In genomic region chr20:63162206-63162770, GRCh38 we compare ENCODE assay signal across 20 cellular contexts. TPM values are rescaled to one million over a fixed set of nuclear protein-coding genes. Genes with fewer than 3 reads are reported as not detected.
A peak's percentile ranks its signal among the peaks of the same experiment; 100 is the strongest.
DNase-seq lines count a peak whose midpoint lies in the region; ATAC-seq, FAIRE-seq and TF ChIP-seq lines count a peak whose summit lies in the region.
"Had no signal": no experiment of that assay in that cellular context is flagged by ENCODE, and none has a peak within 500 bp of the region (broad histone marks: within the 10 kb centered on the region; RNA-seq: fewer than 3 reads in every experiment).

No MANE protein-coding gene starts in this region.

- ATAC-seq in RWPE2 (ENCODE audit: low read depth), result no peak
- ATAC-seq in natural killer cell, result no peak
- ATAC-seq: GM23338, Panc1 had no signal

- H3K4me3 ChIP-seq in BLaER1 treated with 17β-estradiol and CSF1 and Interleukin-3, amounts not matched to agents 10 nM and 100 nM, result peak overlapping the region in 4 of 10 experiments; percentile 26 to 60 (median 53); a peak in 4 of 20 replicates
- H3K4me3 ChIP-seq in RWPE2 (ENCODE audit: severe bottlenecking), result no peak overlapping the region
- no peak overlapping the region for H3K4me3 ChIP-seq in kidney (ENCODE audit: low read length in 2 of 2)
- H3K4me3 ChIP-seq in neuronal stem cell (ENCODE audit: low read length in 2 of 2), result no peak overlapping the region
- H3K4me3 ChIP-seq in GM23248, result no peak overlapping the region
- H3K4me3 ChIP-seq in stomach, result no peak overlapping the region
- no peak overlapping the region for H3K4me3 ChIP-seq in brain microvascular endothelial cell (ENCODE audit: low read depth, low read length)
- H3K4me3 ChIP-seq: GM23338, SJCRH30 had no signal

- H3K14ac ChIP-seq in neuronal stem cell (ENCODE audit: low read length), result no peak overlapping the region

- FAIRE-seq in kidney (lab: Jason Lieb, UNC), result no peak
- FAIRE-seq: GM12891 had no signal

- H3K27ac ChIP-seq in BLaER1 treated with 17β-estradiol and CSF1 and Interleukin-3, amounts not matched to agents 10 nM and 100 nM, result peak overlapping the region in 4 of 11 experiments; percentile 46 to 61 (median 50); a peak in 7 of 22 replicates
- H3K27ac ChIP-seq in RWPE2 (ENCODE audit: poor library complexity, severe bottlenecking) (no peak overlapping the region), kidney (ENCODE audit: low read depth in 2 of 2, low read length in 2 of 2) (no peak overlapping the region), neuronal stem cell (replicated peaks; ENCODE audit: low read length) (no peak overlapping the region), GM23248 (no peak overlapping the region), stomach (no peak overlapping the region), brain microvascular endothelial cell (no peak overlapping the region)
- H3K27ac ChIP-seq: SJCRH30 had no signal

- H3K36me3 ChIP-seq in BLaER1 treated with 17β-estradiol and CSF1 and Interleukin-3, amounts not matched to agents 10 nM and 100 nM, result no peaks in the 10 kb centered on the region
- no peaks in the 10 kb centered on the region for H3K36me3 ChIP-seq in RWPE2 (ENCODE audit: low read depth)
- no peaks in the 10 kb centered on the region for H3K36me3 ChIP-seq in kidney (ENCODE audit: control insufficient read depth in 1 of 2, insufficient read depth in 2 of 2, low read length in 2 of 2)
- H3K36me3 ChIP-seq in neuronal stem cell (replicated peaks in 1 of 2; ENCODE audit: control insufficient read depth in 2 of 2, insufficient read depth in 2 of 2, low read length in 2 of 2), result peaks cover 0 to 15% of the 10 kb centered on the region in 2 donors
- H3K36me3 ChIP-seq in GM23248 (ENCODE audit: low read depth), result no peaks in the 10 kb centered on the region
- no peaks in the 10 kb centered on the region for H3K36me3 ChIP-seq in stomach
- H3K36me3 ChIP-seq in brain microvascular endothelial cell (replicated peaks), result no peaks in the 10 kb centered on the region
- H3K36me3 ChIP-seq: SJCRH30 had no signal

- in situ Hi-C loops in GM23248 (cut with MboI), result no loop called here
- in situ Hi-C loops in brain microvascular endothelial cell (cut with HindIII; ENCODE audit: low pct_ligation_motif_present, low sequenced_read_pairs), result no loop called here

- no peak for TF ChIP-seq EP300 in stomach (IDR thresholded peaks at IDR 0.05)

- H3K27me3 Mint-ChIP-seq in natural killer cell (ENCODE audit: low read depth in 2 of 2), result peaks cover 0 to 4% of the 10 kb centered on the region in 2 donors

- no peak overlapping the region for H3K4me3 Mint-ChIP-seq in natural killer cell
- H3K4me3 Mint-ChIP-seq: GM23338 had no signal

- H4K20me1 ChIP-seq in BLaER1 treated with 17β-estradiol and CSF1 and Interleukin-3, amounts not matched to agents 10 nM and 100 nM, result peaks cover 0 to 31% (median 0%) of the 10 kb centered on the region in 11 experiments; a peak in 4 of 22 replicates
- no peaks in the 10 kb centered on the region for H4K20me1 ChIP-seq in GM23248 (ENCODE audit: insufficient read depth)

- H3K9me3 Mint-ChIP-seq in natural killer cell, result no peaks in the 10 kb centered on the region
- H3K9me3 Mint-ChIP-seq: CD4-positive, alpha-beta memory T cell had no signal

- no peaks in the 10 kb centered on the region for H3F3A ChIP-seq in GM23248 (ENCODE audit: insufficient read depth)

- H4K8ac ChIP-seq in neuronal stem cell (ENCODE audit: low read depth, low read length), result no peak overlapping the region

- no peaks in the 10 kb centered on the region for H3K36me3 Mint-ChIP-seq in natural killer cell
- H3K36me3 Mint-ChIP-seq: CD4-positive, alpha-beta memory T cell had no signal

- H3K4ac ChIP-seq in neuronal stem cell (ENCODE audit: low read length), result no peak overlapping the region

- no peak overlapping the region for H3K23ac ChIP-seq in neuronal stem cell (ENCODE audit: low read depth, low read length, poor library complexity)

- no peak overlapping the region for H3K27ac Mint-ChIP-seq in natural killer cell
- H3K27ac Mint-ChIP-seq: CD4-positive, alpha-beta memory T cell; GM23338 had no signal

- peak overlapping the region; percentile 18 for H2BK120ac ChIP-seq in neuronal stem cell (ENCODE audit: low read depth, low read length)

- no peak for TF ChIP-seq CTCF in RWPE2 (IDR thresholded peaks at IDR 0.05; ENCODE audit: poor library complexity, severe bottlenecking)
- no peak for TF ChIP-seq CTCF in kidney (IDR thresholded peaks at IDR 0.05; ENCODE audit: borderline replicate concordance, extremely low read depth, insufficient read depth)
- no peak for TF ChIP-seq CTCF in natural killer cell (IDR thresholded peaks at IDR 0.05)
- TF ChIP-seq CTCF in stomach (IDR thresholded peaks at IDR 0.05), result no peak
- TF ChIP-seq CTCF in brain microvascular endothelial cell (IDR thresholded peaks at IDR 0.05; ENCODE audit: low read depth, low read length, missing control alignments), result no peak

- H3K18ac ChIP-seq in neuronal stem cell (ENCODE audit: low read length), result peak overlapping the region; percentile 27

- peaks cover 0 to 37% (median 0%) of the 10 kb centered on the region in 11 experiments; a peak in 7 of 22 replicates for H3K27me3 ChIP-seq in BLaER1 treated with 17β-estradiol and CSF1 and Interleukin-3, amounts not matched to agents 10 nM and 100 nM
- H3K27me3 ChIP-seq in RWPE2 (ENCODE audit: insufficient read depth, poor library complexity, severe bottlenecking), result peaks cover 44% of the 10 kb centered on the region
- H3K27me3 ChIP-seq in neuronal stem cell (ENCODE audit: control insufficient read depth in 3 of 3, insufficient read depth in 3 of 3, low read depth in 1 of 3, low read length in 3 of 3), result peaks cover 0 to 5% (median 0%) of the 10 kb centered on the region in 3 experiments
- H3K27me3 ChIP-seq in GM23248 (replicated peaks; ENCODE audit: insufficient read depth), result peaks cover 35% of the 10 kb centered on the region
- peaks cover 0 to 85% (median 23%) of the 10 kb centered on the region in 3 donors for H3K27me3 ChIP-seq in stomach
- H3K27me3 ChIP-seq in brain microvascular endothelial cell (replicated peaks), result peaks cover 2% of the 10 kb centered on the region

- no peak overlapping the region for H2BK15ac ChIP-seq in neuronal stem cell (ENCODE audit: low read length)

- no peak overlapping the region for H4K91ac ChIP-seq in neuronal stem cell (ENCODE audit: low read depth, low read length, poor library complexity)

- peak overlapping the region; percentile 68 for H2AK5ac ChIP-seq in neuronal stem cell (ENCODE audit: low read depth, low read length)

- H3K4me1 ChIP-seq in BLaER1 treated with 17β-estradiol and CSF1 and Interleukin-3, amounts not matched to agents 10 nM and 100 nM, result peaks cover 47 to 97% (median 85%) of the 10 kb centered on the region in 10 experiments
- H3K4me1 ChIP-seq in RWPE2 (ENCODE audit: insufficient read depth, poor library complexity, severe bottlenecking) (no peaks in the 10 kb centered on the region), kidney (ENCODE audit: control insufficient read depth in 1 of 2, insufficient read depth in 1 of 2, low read depth in 1 of 2, low read length in 2 of 2) (no peaks in the 10 kb centered on the region), neuronal stem cell (ENCODE audit: control insufficient read depth in 2 of 2, insufficient read depth in 1 of 2, low read depth in 1 of 2, low read length in 2 of 2) (peaks cover 8 to 20% of the 10 kb centered on the region in 2 donors), GM23248 (ENCODE audit: insufficient read depth) (no peaks in the 10 kb centered on the region), stomach (no peaks in the 10 kb centered on the region)
- H3K4me1 ChIP-seq: Caco-2, SJCRH30 had no signal

- peak; percentile 76 for DNase-seq in RWPE2 (ENCODE audit: low spot score)
- DNase-seq in kidney, result peak; percentile 48
- DNase-seq in neuronal stem cell (ENCODE audit: low spot score), result no peak
- DNase-seq in natural killer cell, result no peak
- DNase-seq in GM23248, result no peak
- no peak for DNase-seq in stomach
- DNase-seq in brain microvascular endothelial cell, result no peak
- DNase-seq: DMS 273 treated with DMSO at 0.1 percent for 48 hours, Karpas-422, NCI-H1417, NCI-H187, NCI-H510A, NCI-H82, SJCRH30 had no signal

- no peaks in the 10 kb centered on the region for H3K4me1 Mint-ChIP-seq in natural killer cell
- H3K4me1 Mint-ChIP-seq: CD4-positive, alpha-beta memory T cell had no signal

- no peaks in the 10 kb centered on the region for H3K79me1 ChIP-seq in neuronal stem cell (ENCODE audit: low read depth, low read length)

- no peak overlapping the region for H2BK5ac ChIP-seq in neuronal stem cell (ENCODE audit: low read length)

- H2BK12ac ChIP-seq in neuronal stem cell (ENCODE audit: low read length), result no peak overlapping the region

- intact Hi-C loops in kidney (cut with DNase I) (no loop called here), natural killer cell (cut with micrococcal nuclease) (no loop called here), stomach (cut with DNase I; ENCODE audit: low total_unique reads) (no loop called here)

- peak overlapping the region in 4 of 11 experiments; percentile 1 to 74 (median 62); a peak in 6 of 22 replicates for H3K9ac ChIP-seq in BLaER1 treated with 17β-estradiol and CSF1 and Interleukin-3, amounts not matched to agents 10 nM and 100 nM
- H3K9ac ChIP-seq in kidney (ENCODE audit: low read length in 2 of 2) (no peak overlapping the region), neuronal stem cell (ENCODE audit: low read depth, low read length, poor library complexity) (no peak overlapping the region), GM23248 (no peak overlapping the region)

- TF ChIP-seq POLR2A in stomach (IDR thresholded peaks at IDR 0.05), result no peak

- peaks cover 0 to 6% (median 0%) of the 10 kb centered on the region in 11 experiments; a peak in 2 of 22 replicates for H3K9me3 ChIP-seq in BLaER1 treated with 17β-estradiol and CSF1 and Interleukin-3, amounts not matched to agents 10 nM and 100 nM (replicated peaks in 1 of 11)
- H3K9me3 ChIP-seq in RWPE2 (ENCODE audit: severe bottlenecking), result no peaks in the 10 kb centered on the region
- no peaks in the 10 kb centered on the region for H3K9me3 ChIP-seq in kidney (ENCODE audit: control insufficient read depth in 1 of 2, low read length in 2 of 2)
- H3K9me3 ChIP-seq in neuronal stem cell (replicated peaks in 1 of 2; ENCODE audit: control insufficient read depth in 2 of 2, insufficient read depth in 1 of 2, low read depth in 1 of 2, low read length in 2 of 2), result peaks cover 0 to 3% of the 10 kb centered on the region in 2 donors
- no peaks in the 10 kb centered on the region for H3K9me3 ChIP-seq in GM23248 (ENCODE audit: low read depth)
- no peaks in the 10 kb centered on the region for H3K9me3 ChIP-seq in stomach
- H3K9me3 ChIP-seq: Caco-2, SJCRH30 had no signal

- H3K4me2 ChIP-seq in BLaER1 treated with 17β-estradiol and CSF1 and Interleukin-3, amounts not matched to agents 10 nM and 100 nM, result peak overlapping the region; percentile 54 to 99 (median 87)
- no peak overlapping the region for H3K4me2 ChIP-seq in neuronal stem cell (ENCODE audit: insufficient read depth, low read length, poor library complexity, severe bottlenecking)
- H3K4me2 ChIP-seq in GM23248 (ENCODE audit: unreplicated experiment), result no peak overlapping the region
- H3K4me2 ChIP-seq: GM23338 had no signal

- H2AFZ ChIP-seq in neuronal stem cell (ENCODE audit: low read length), result no peak overlapping the region
- H2AFZ ChIP-seq in GM23248, result no peak overlapping the region
- H2AFZ ChIP-seq: GM23338 had no signal

- no peaks in the 10 kb centered on the region for H3K9me2 ChIP-seq in GM23248 (ENCODE audit: insufficient read depth)

- no peaks in the 10 kb centered on the region for H3K79me2 ChIP-seq in GM23248 (ENCODE audit: insufficient read depth)

- no CpG with 5 or more reads among the region's 19 CpGs for WGBS in neuronal stem cell (ENCODE audit: extremely low coverage in 2 of 2, insufficient read length in 2 of 2, insufficient replicate concordance in 1 of 2), 2 donors
- WGBS in GM23248 (ENCODE audit: low coverage in 1 of 2, low lambda C conversion rate in 2 of 2, missing lambda C conversion rate in 2 of 2), 2 experiments, result 63 to 67% methylated on average over 17 to 19 of the region's 19 CpGs
- 71 to 77% (median 74%) methylated on average over 15 to 19 of the region's 19 CpGs for WGBS in stomach, 5 donors

RNA-seq across cellular contexts. Expression of gene YTHDF1, which starts 53.6 kb away (rescaled TPM):
- total RNA-seq in kidney (43.1 TPM), natural killer cell (10 to 100 TPM; 39.1 to 43.1 (median 41.0) TPM), stomach (10 to 100 TPM; 20.4 to 41.1 (median 33.3) TPM)
- polyA plus RNA-seq in kidney (ENCODE audit: insufficient read depth, low read depth, low replicate concordance) (21.9 TPM), GM23248 (2016; fragmentation: Nextera tagmentation; extraction: Ambion mirVana) (16.7 and 26.0 TPM in 2 replicates), stomach (10 to 100 TPM; 17.8 to 19.4 (median 19.3) TPM)
- polyA plus RNA-seq in neuronal stem cell (2013, experiment 1 of 2), result 33.5 TPM
- polyA plus RNA-seq in neuronal stem cell (2013, experiment 2 of 2), result 33.7 TPM
- total RNA-seq in GM23248 (2014; rRNA removed; shearing (Covaris generic)), result 20.4 and 22.5 TPM in 2 replicates

Comparison
In these comparisons a context has a peak if more than half of its experiments do, and no peak if none do; other contexts are left out.
1. H3K4me2 ChIP-seq: peak in BLaER1 treated with 17β-estradiol and CSF1 and Interleukin-3, amounts not matched to agents 10 nM and 100 nM (11 of 11); none in neuronal stem cell (single experiment) and GM23248 (single experiment).
2. DNase-seq: peak in RWPE2 (single experiment) and kidney (single experiment); none in neuronal stem cell (single experiment), natural killer cell (single experiment), GM23248 (single experiment), stomach (single experiment) and brain microvascular endothelial cell (single experiment).